ENCODE assay signal across 19 cellular contexts in the genomic region with DNA sequence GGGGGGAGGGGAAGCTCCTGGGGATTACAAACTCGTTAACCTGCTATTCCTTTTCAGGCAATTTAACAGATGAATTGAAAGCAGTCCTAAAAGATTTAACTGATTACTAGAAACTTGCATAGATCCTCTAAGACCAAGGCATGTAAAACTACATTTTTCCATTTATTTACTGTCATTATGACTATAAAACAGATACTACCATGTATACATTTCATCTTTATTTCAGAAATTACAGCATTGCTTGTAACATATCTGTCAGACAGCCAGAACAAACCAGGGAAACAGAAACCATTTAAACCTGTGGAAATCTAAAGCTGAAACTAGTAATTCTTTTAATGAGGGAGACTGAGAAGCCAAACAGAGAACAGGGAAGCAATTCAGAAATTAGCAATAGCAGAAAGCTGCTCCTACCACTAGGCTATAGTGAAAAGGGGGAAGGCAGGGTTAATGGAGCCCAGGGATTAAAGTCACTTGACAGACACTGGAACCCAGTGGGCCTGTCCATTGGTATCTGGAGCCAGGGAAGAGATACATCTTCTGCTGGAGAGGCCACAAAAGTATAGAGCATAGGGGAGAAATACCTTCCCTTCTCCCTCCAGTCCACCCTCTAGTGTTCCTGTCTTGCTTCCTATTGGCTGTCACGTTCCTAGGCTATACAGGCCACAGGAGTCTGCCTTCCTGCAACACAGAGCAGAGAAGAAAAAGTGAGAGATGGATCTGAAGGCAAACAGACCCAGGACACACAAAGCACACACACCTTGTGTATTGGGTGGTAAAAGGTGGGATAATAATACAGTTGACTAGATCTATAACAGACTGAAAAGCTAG.
A peak's percentile ranks its signal among the peaks of the same experiment; 100 is the strongest.
DNase-seq lines count a peak whose midpoint lies in the region; ATAC-seq and TF ChIP-seq lines count a peak whose summit lies in the region.
"Had no signal": no experiment of that assay in that cellular context is flagged by ENCODE, and none has a peak within 500 bp of the region (broad histone marks: within the 10 kb centered on the region; RNA-seq: fewer than 3 reads in every experiment).

No MANE protein-coding gene starts in this region.

- no peaks in the 10 kb centered on the region for H3K27me3 ChIP-seq in Loucy (ENCODE audit: insufficient read depth, low read length, poor library complexity, severe bottlenecking)
- H3K27me3 ChIP-seq in parathyroid adenoma (ENCODE audit: control insufficient read depth, insufficient read depth, low read length): no peaks in the 10 kb centered on the region

- no peaks in the 10 kb centered on the region for H3K79me2 ChIP-seq in Loucy (ENCODE audit: insufficient read depth, low read length)
- no peaks in the 10 kb centered on the region for H3K79me2 ChIP-seq in parathyroid adenoma

- no peak for TF ChIP-seq CTCF in Loucy (conservative IDR thresholded peaks at IDR 0.05; ENCODE audit: low read length)
- no peak for TF ChIP-seq CTCF in parathyroid adenoma (IDR thresholded peaks at IDR 0.05)

- H3K4me2 ChIP-seq in Loucy (ENCODE audit: low read depth, low read length, poor library complexity, severe bottlenecking) (no peak overlapping the region), parathyroid adenoma (ENCODE audit: low read length) (no peak overlapping the region)

- no peaks in the 10 kb centered on the region for H3K27me3 Mint-ChIP-seq in T-helper 2 cell treated with Interferon-gamma antibody and Interleukin-4, amounts not matched to agents 5 μg/mL and 100 μg/mL, for 36 hours (ENCODE audit: low read depth)
- H3K27me3 Mint-ChIP-seq: B cell had no signal

- H3K9me3 ChIP-seq in Loucy (ENCODE audit: insufficient read depth, low read depth, low read length): no peaks in the 10 kb centered on the region
- H3K9me3 ChIP-seq in parathyroid adenoma (ENCODE audit: control insufficient read depth, low read length): no peaks in the 10 kb centered on the region

- no peak for ATAC-seq in HG03097 (IDR thresholded peaks at IDR 0.05; ENCODE audit: low FRiP score, unreplicated experiment)
- ATAC-seq: Panc1 had no signal

- no peak for DNase-seq in T-helper 2 cell treated with Interferon-gamma antibody and Interleukin-4, amounts not matched to agents 5 μg/mL and 100 μg/mL, for 36 hours (ENCODE audit: low spot score)
- DNase-seq in T-helper 2 cell (no peak), fibroblast of peridontal ligament (ENCODE audit: extremely low read depth) (peak; percentile 12), NCI-H524 treated with DMSO at 0.1 percent for 48 hours (lab: John Stamatoyannopoulos, UW) (no peak), activated T-cell treated with anti-CD3 and anti-CD28 coated beads for 4 hours (no peak)
- DNase-seq: 8988T; Calu3; CD4-positive, alpha-beta memory T cell; HCEC 1CT; NCI-H1436; NCI-H1930; NCI-H226; NCI-H524 had no signal

- no peaks in the 10 kb centered on the region for H3F3A ChIP-seq in Loucy (ENCODE audit: low read depth)

- H3K4me3 Mint-ChIP-seq in T-helper 2 cell treated with Interferon-gamma antibody and Interleukin-4, amounts not matched to agents 5 μg/mL and 100 μg/mL, for 36 hours: no peak overlapping the region
- H3K4me3 Mint-ChIP-seq: B cell; CD4-positive, alpha-beta memory T cell had no signal

- no peaks in the 10 kb centered on the region for H4K20me1 ChIP-seq in Loucy (ENCODE audit: insufficient read depth, low read length, poor library complexity, severe bottlenecking)

- H3K9ac ChIP-seq in Loucy (ENCODE audit: low read depth, low read length, poor library complexity, severe bottlenecking): no peak overlapping the region
- no peak overlapping the region for H3K9ac ChIP-seq in parathyroid adenoma

- 0 out of 2 replicates have a peak overlapping the region, but pooled peaks have one; percentile 28 for H2AFZ ChIP-seq in Loucy (ENCODE audit: low read length)
- peak overlapping the region; percentile 53 for H2AFZ ChIP-seq in parathyroid adenoma

- peaks cover 25% of the 10 kb centered on the region for H3K4me1 Mint-ChIP-seq in T-helper 2 cell treated with Interferon-gamma antibody and Interleukin-4, amounts not matched to agents 5 μg/mL and 100 μg/mL, for 36 hours (ENCODE audit: low read depth)

- H3K4me1 ChIP-seq in Loucy (ENCODE audit: insufficient read depth, low read length, poor library complexity, severe bottlenecking): peaks cover 11% of the 10 kb centered on the region
- H3K4me1 ChIP-seq in parathyroid adenoma: peaks cover 3% of the 10 kb centered on the region

- no peak overlapping the region for H3K27ac ChIP-seq in parathyroid adenoma
- H3K27ac ChIP-seq: HL-60 had no signal

- H3K36me3 ChIP-seq in Loucy (ENCODE audit: insufficient read depth, low read length) (no peaks in the 10 kb centered on the region), parathyroid adenoma (ENCODE audit: control insufficient read depth, insufficient read depth, low read length) (no peaks in the 10 kb centered on the region)

- peaks cover 5% of the 10 kb centered on the region for H3K9me3 Mint-ChIP-seq in T-helper 2 cell treated with Interferon-gamma antibody and Interleukin-4, amounts not matched to agents 5 μg/mL and 100 μg/mL, for 36 hours

- H3K27ac Mint-ChIP-seq in T-helper 2 cell treated with Interferon-gamma antibody and Interleukin-4, amounts not matched to agents 5 μg/mL and 100 μg/mL, for 36 hours: peak overlapping the region; percentile 35
- H3K27ac Mint-ChIP-seq: B cell had no signal

- H3K9me2 ChIP-seq in Loucy (replicated peaks; ENCODE audit: low read depth, low read length): no peaks in the 10 kb centered on the region

- peaks cover 12% of the 10 kb centered on the region for H3K36me3 Mint-ChIP-seq in T-helper 2 cell treated with Interferon-gamma antibody and Interleukin-4, amounts not matched to agents 5 μg/mL and 100 μg/mL, for 36 hours (ENCODE audit: low read depth)
- H3K36me3 Mint-ChIP-seq: CD4-positive, alpha-beta memory T cell had no signal

- H3K4me3 ChIP-seq in Loucy (ENCODE audit: low read length, poor library complexity, severe bottlenecking) (no peak overlapping the region), parathyroid adenoma (ENCODE audit: low read depth, low read length) (no peak overlapping the region)
